8 cellular contexts compared by ENCODE assay signal in genomic region chr5:119322948-119323629, GRCh38. TPM values are rescaled to one million over a fixed set of nuclear protein-coding genes. Genes with fewer than 3 reads are reported as not detected.
DNase-seq lines count a peak whose midpoint lies in the region; ATAC-seq and TF ChIP-seq lines count a peak whose summit lies in the region.

No MANE protein-coding gene starts in this region.

- peaks cover 92% of the 10 kb centered on the region for H3K4me1 Mint-ChIP-seq in activated CD4-positive, alpha-beta T cell treated with anti-CD3 and anti-CD28 coated beads, Interleukin-2, amount 10 ng/mL, durations not matched to agents 7 days and 5 days

- ATAC-seq in HG03097 (IDR thresholded peaks at IDR 0.05; ENCODE audit: low FRiP score, unreplicated experiment): no peak

- CTCF ChIA-PET in activated CD4-positive, alpha-beta T cell treated with anti-CD3 and anti-CD28 coated beads, Interleukin-2, amount 10 ng/mL, durations not matched to agents 7 days and 5 days (lab: Charles Lee): interaction anchor here (1.0 to 1.6 kb wide), 11 partner anchors 8 to 334 kb away, joined by 3 to 13 read pairs (median 4); partner anchors contain the start of gene DTWD2

- peak overlapping the region in 4 of 5 donors; percentile 22 to 62 (median 38) for H3K9ac ChIP-seq in subcutaneous abdominal adipose tissue (ENCODE audit: low read length in 5 of 5)

- H3K4me3 ChIP-seq in brain microvascular endothelial cell (ENCODE audit: low read depth, low read length) (no peak overlapping the region), subcutaneous abdominal adipose tissue (ENCODE audit: low read depth in 1 of 5, low read length in 5 of 5) (no peak overlapping the region)

- H3K9me3 Mint-ChIP-seq in activated CD4-positive, alpha-beta T cell treated with anti-CD3 and anti-CD28 coated beads, Interleukin-2, amount 10 ng/mL, durations not matched to agents 7 days and 5 days: no peaks in the 10 kb centered on the region

- H3K27ac Mint-ChIP-seq in activated CD4-positive, alpha-beta T cell treated with anti-CD3 and anti-CD28 coated beads, Interleukin-2, amount 10 ng/mL, durations not matched to agents 7 days and 5 days: peak overlapping the region; percentile 89

- H3K36me3 ChIP-seq in brain microvascular endothelial cell (replicated peaks): no peaks in the 10 kb centered on the region
- H3K36me3 ChIP-seq in subcutaneous abdominal adipose tissue (ENCODE audit: control insufficient read depth in 5 of 5, insufficient read depth in 5 of 5, low read length in 5 of 5): no peaks in the 10 kb centered on the region

- H3K27ac ChIP-seq in brain microvascular endothelial cell (peak overlapping the region; percentile 77), subcutaneous abdominal adipose tissue (ENCODE audit: low read depth, low read length) (peak overlapping the region; percentile 79)

- no peak for DNase-seq in activated CD4-positive, alpha-beta T cell treated with anti-CD3 and anti-CD28 coated beads, Interleukin-2, amount 10 ng/mL, durations not matched to agents 7 days and 5 days
- no peak for DNase-seq in activated CD4-positive, alpha-beta T cell treated with anti-CD3 and anti-CD28 coated beads for 1 hour
- DNase-seq in HT-29 (ENCODE audit: low spot score): peak; percentile 44
- DNase-seq in brain microvascular endothelial cell: no peak
- DNase-seq in dedifferentiated amniotic fluid mesenchymal stem cell (ENCODE audit: extremely low spot score): no peak
- DNase-seq in superior temporal gyrus (ENCODE audit: extremely low spot score): no peak

- TF ChIP-seq CTCF in brain microvascular endothelial cell (IDR thresholded peaks at IDR 0.05; ENCODE audit: low read depth, low read length, missing control alignments): no peak

- no peaks in the 10 kb centered on the region for H3K27me3 Mint-ChIP-seq in activated CD4-positive, alpha-beta T cell treated with anti-CD3 and anti-CD28 coated beads, Interleukin-2, amount 10 ng/mL, durations not matched to agents 7 days and 5 days

- H3K4me1 ChIP-seq in subcutaneous abdominal adipose tissue (ENCODE audit: control insufficient read depth in 5 of 5, insufficient read depth in 5 of 5, low read length in 5 of 5): peaks cover 5 to 59% (median 39%) of the 10 kb centered on the region in 5 donors

- H3K36me3 Mint-ChIP-seq in activated CD4-positive, alpha-beta T cell treated with anti-CD3 and anti-CD28 coated beads, Interleukin-2, amount 10 ng/mL, durations not matched to agents 7 days and 5 days (ENCODE audit: low read depth): peaks cover 43% of the 10 kb centered on the region

- POLR2A ChIA-PET in activated CD4-positive, alpha-beta T cell treated with anti-CD3 and anti-CD28 coated beads, Interleukin-2, amount 10 ng/mL, durations not matched to agents 7 days and 5 days (lab: Charles Lee): interaction anchor here (0.6 kb wide), 1 partner anchor 50 kb away, joined by 4 read pairs; no protein-coding TSS in a partner anchor

- peak overlapping the region; percentile 17 for H3K4me3 Mint-ChIP-seq in activated CD4-positive, alpha-beta T cell treated with anti-CD3 and anti-CD28 coated beads, Interleukin-2, amount 10 ng/mL, durations not matched to agents 7 days and 5 days

- no peaks in the 10 kb centered on the region for H3K27me3 ChIP-seq in brain microvascular endothelial cell (replicated peaks)
- H3K27me3 ChIP-seq in subcutaneous abdominal adipose tissue (ENCODE audit: control insufficient read depth in 5 of 5, insufficient read depth in 4 of 5, low read length in 5 of 5): no peaks in the 10 kb centered on the region

- H3K9me3 ChIP-seq in subcutaneous abdominal adipose tissue (ENCODE audit: control insufficient read depth in 5 of 5, low read length in 5 of 5): no peaks in the 10 kb centered on the region

- in situ Hi-C loops in brain microvascular endothelial cell (cut with HindIII; ENCODE audit: low pct_ligation_motif_present, low sequenced_read_pairs): no loop called here

RNA-seq across cellular contexts. Expression of gene TNFAIP8, which starts 32.7 kb away (rescaled TPM):
- 100 to 1,000 TPM; 167 to 184 TPM for total RNA-seq in activated CD4-positive, alpha-beta T cell treated with anti-CD3 and anti-CD28 coated beads, Interleukin-2, amount 10 ng/mL, durations not matched to agents 7 days and 5 days
- 10.7 and 13.3 TPM in 2 replicates for total RNA-seq in HT-29 (2014; rRNA removed; shearing (Covaris generic))

Comparison
In these comparisons a context has a peak if more than half of its experiments do, and no peak if none do; other contexts are left out.
1. RNA of gene TNFAIP8, which starts 32.7 kb away (total RNA-seq): 167 to 184 TPM in activated CD4-positive, alpha-beta T cell treated with anti-CD3 and anti-CD28 coated beads, Interleukin-2, amount 10 ng/mL, durations not matched to agents 7 days and 5 days; 10.7 to 13.3 TPM in HT-29; every median in the first group is over 10 times any median in the second.